8 cellular contexts compared by ENCODE assay signal in the genomic region with DNA sequence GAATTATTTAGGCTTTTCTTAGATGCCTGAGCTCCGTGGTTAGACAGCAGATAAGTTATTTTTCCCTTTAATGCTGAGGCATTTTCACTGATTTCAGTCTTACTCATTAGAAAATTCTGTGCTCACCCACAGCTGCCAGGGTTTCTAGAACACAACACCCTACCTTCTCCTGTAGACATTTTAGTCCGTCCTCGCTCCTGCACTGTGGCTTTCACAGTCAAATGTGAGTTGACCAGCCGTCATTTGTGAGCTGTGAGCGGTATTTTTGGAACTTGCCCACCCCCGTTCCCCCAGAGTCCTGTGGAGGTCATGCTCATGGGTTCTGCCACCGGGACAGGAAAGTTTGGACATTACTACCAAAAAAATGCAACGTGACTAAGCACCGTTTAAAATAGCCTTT.
DNase-seq lines count a peak whose midpoint lies in the region; ATAC-seq and TF ChIP-seq lines count a peak whose summit lies in the region.
"Not testable (repeated sequence)": the region's sequence is repeated elsewhere in the genome, so short reads cannot be mapped to it uniquely, and the experiment has no call there.

No MANE protein-coding gene starts in this region.

- not testable (repeated sequence) for H3K27me3 Mint-ChIP-seq in activated naive CD8-positive, alpha-beta T cell treated with anti-CD3 and anti-CD28 coated beads for 36 hours

- H3K4me1 Mint-ChIP-seq in activated naive CD8-positive, alpha-beta T cell treated with anti-CD3 and anti-CD28 coated beads for 36 hours: not testable (repeated sequence)
- peaks cover 18% of the 10 kb centered on the region for H3K4me1 Mint-ChIP-seq in stimulated activated effector memory CD8-positive, alpha-beta T cell treated with anti-CD3 and anti-CD28 coated beads, Interleukin-12 subunit alpha, Interleukin-12 subunit beta, amount 100 ng/mL, for 72 hours

- H3K4me3 Mint-ChIP-seq in activated naive CD8-positive, alpha-beta T cell treated with anti-CD3 and anti-CD28 coated beads for 36 hours; stimulated activated effector memory CD8-positive, alpha-beta T cell treated with anti-CD3 and anti-CD28 coated beads, Interleukin-12 subunit alpha, Interleukin-12 subunit beta, amount 100 ng/mL, for 72 hours: not testable (repeated sequence)

- H3K27ac ChIP-seq in hepatocyte: not testable (repeated sequence)

- H3K9me2 ChIP-seq in hepatocyte (replicated peaks; ENCODE audit: insufficient read depth): not testable (repeated sequence)

- H3K4me3 ChIP-seq in hepatocyte: not testable (repeated sequence)

- ATAC-seq in GM18511 (IDR thresholded peaks at IDR 0.05; ENCODE audit: unreplicated experiment): peak; percentile 74
- ATAC-seq in GM21390 (IDR thresholded peaks at IDR 0.05; ENCODE audit: unreplicated experiment): peak; percentile 61
- ATAC-seq in HG02870 (IDR thresholded peaks at IDR 0.05; ENCODE audit: unreplicated experiment): peak; percentile 60
- peak; percentile 67 for ATAC-seq in HG03565 (IDR thresholded peaks at IDR 0.05; ENCODE audit: unreplicated experiment)
- peak; percentile 80 for ATAC-seq in stimulated activated effector memory CD8-positive, alpha-beta T cell treated with anti-CD3 and anti-CD28 coated beads, Interleukin-12 subunit alpha, Interleukin-12 subunit beta, amount 100 ng/mL, for 72 hours

- peaks cover 17% of the 10 kb centered on the region for H3K4me1 ChIP-seq in hepatocyte (ENCODE audit: insufficient read depth)

- H3K9me3 ChIP-seq in hepatocyte (ENCODE audit: low read depth): not testable (repeated sequence)

- H2AFZ ChIP-seq in hepatocyte: not testable (repeated sequence)

- H3K9me3 Mint-ChIP-seq in activated naive CD8-positive, alpha-beta T cell treated with anti-CD3 and anti-CD28 coated beads for 36 hours; stimulated activated effector memory CD8-positive, alpha-beta T cell treated with anti-CD3 and anti-CD28 coated beads, Interleukin-12 subunit alpha, Interleukin-12 subunit beta, amount 100 ng/mL, for 72 hours: not testable (repeated sequence)

- not testable (repeated sequence) for H4K20me1 ChIP-seq in hepatocyte (ENCODE audit: insufficient read depth, poor library complexity, severe bottlenecking)

- not testable (repeated sequence) for H3K36me3 Mint-ChIP-seq in activated naive CD8-positive, alpha-beta T cell treated with anti-CD3 and anti-CD28 coated beads for 36 hours; stimulated activated effector memory CD8-positive, alpha-beta T cell treated with anti-CD3 and anti-CD28 coated beads, Interleukin-12 subunit alpha, Interleukin-12 subunit beta, amount 100 ng/mL, for 72 hours

- 68% methylated on average over 5 of the region's 9 CpGs for WGBS in hepatocyte (ENCODE audit: low lambda C conversion rate, missing lambda C conversion rate)

- not testable (repeated sequence) for H3K79me2 ChIP-seq in hepatocyte

- not testable (repeated sequence) for H3K36me3 ChIP-seq in hepatocyte (replicated peaks; ENCODE audit: insufficient read depth, low read depth)

- not testable (repeated sequence) for H3K27me3 ChIP-seq in hepatocyte

- TF ChIP-seq CTCF in hepatocyte (IDR thresholded peaks at IDR 0.05; ENCODE audit: poor library complexity): not testable (repeated sequence)

- DNase-seq in activated CD4-positive, alpha-beta T cell treated with anti-CD3 and anti-CD28 coated beads for 48 hours: peak; percentile 57
- DNase-seq in activated naive CD8-positive, alpha-beta T cell treated with anti-CD3 and anti-CD28 coated beads for 36 hours; hepatocyte (ENCODE audit: low spot score): not testable (repeated sequence)
- peak in 1 of 2 donors; percentile 79 for DNase-seq in stimulated activated effector memory CD8-positive, alpha-beta T cell treated with anti-CD3 and anti-CD28 coated beads, Interleukin-12 subunit alpha, Interleukin-12 subunit beta, amount 100 ng/mL, for 72 hours (ENCODE audit: low spot score in 2 of 2)

- H3K27ac Mint-ChIP-seq in activated naive CD8-positive, alpha-beta T cell treated with anti-CD3 and anti-CD28 coated beads for 36 hours: peak overlapping the region; percentile 66
- not testable (repeated sequence) for H3K27ac Mint-ChIP-seq in stimulated activated effector memory CD8-positive, alpha-beta T cell treated with anti-CD3 and anti-CD28 coated beads, Interleukin-12 subunit alpha, Interleukin-12 subunit beta, amount 100 ng/mL, for 72 hours

- peak overlapping the region; percentile 46 for H3K4me2 ChIP-seq in hepatocyte
